In genomic region chr2:10136187-10136934, GRCh38 we compare ENCODE assay signal across 13 cellular contexts. TPM values are rescaled to one million over a fixed set of nuclear protein-coding genes. Genes with fewer than 3 reads are reported as not detected.
DNase-seq lines count a peak whose midpoint lies in the region; ATAC-seq and TF ChIP-seq lines count a peak whose summit lies in the region.
"Had no signal": no experiment of that assay in that cellular context is flagged by ENCODE, and none has a peak within 500 bp of the region (broad histone marks: within the 10 kb centered on the region; RNA-seq: fewer than 3 reads in every experiment).

No MANE protein-coding gene starts in this region.

- H3K79me2 ChIP-seq in OCI-LY7 (ENCODE audit: insufficient read depth, low read depth, low read length), result peaks cover 7% of the 10 kb centered on the region; the same call in 1 of the 2 replicates

- H3K9ac ChIP-seq in SK-N-MC (ENCODE audit: insufficient read length), result no peak overlapping the region

- no peak overlapping the region for H3K4me3 Mint-ChIP-seq in Caco-2 (ENCODE audit: unreplicated experiment)

- CTCF ChIA-PET in Caco-2 (lab: Charles Lee), result no interaction called here
- CTCF ChIA-PET in OCI-LY7 (lab: Charles Lee; ENCODE audit: unreplicated experiment), result no interaction called here

- peaks cover 13% of the 10 kb centered on the region for H3K4me1 Mint-ChIP-seq in Caco-2 (ENCODE audit: low read depth, unreplicated experiment)

- no peaks in the 10 kb centered on the region for H3K27me3 Mint-ChIP-seq in Caco-2 (ENCODE audit: insufficient read depth, unreplicated experiment)

- H3K36me3 ChIP-seq in Caco-2 (ENCODE audit: control insufficient read depth, insufficient read depth, low read length) (peaks cover 1% of the 10 kb centered on the region; the same call in 1 of the 2 replicates), SK-N-MC (ENCODE audit: insufficient read depth, low read length) (peaks cover 22% of the 10 kb centered on the region), mucosa of descending colon (ENCODE audit: low read depth) (no peaks in the 10 kb centered on the region), OCI-LY7 (ENCODE audit: insufficient read depth, low read length) (peaks cover 89% of the 10 kb centered on the region)
- H3K36me3 ChIP-seq: Peyer's patch, thyroid gland had no signal

- POLR2A ChIA-PET in Caco-2 (lab: Charles Lee), result no interaction called here
- POLR2A ChIA-PET in OCI-LY7 (lab: Charles Lee), result interaction anchor here (1.1 kb wide), 1 partner anchor 10 kb away, joined by 8 read pairs; no protein-coding TSS in a partner anchor

- no peak overlapping the region for H3K4me2 ChIP-seq in OCI-LY7 (ENCODE audit: low read length)

- H3K27ac Mint-ChIP-seq in Caco-2 (ENCODE audit: unreplicated experiment), result no peak overlapping the region

- intact Hi-C loops in Caco-2 (cut with micrococcal nuclease; ENCODE audit: unreplicated experiment) (no loop called here), mucosa of descending colon (cut with DNase I, micrococcal nuclease) (loop anchor here in 1 of 2 donors (10.0 kb wide), 1 partner anchor 278 kb away; no protein-coding TSS in a partner anchor), OCI-LY7 (cut with micrococcal nuclease; ENCODE audit: unreplicated experiment) (no loop called here)

- H3K9me2 ChIP-seq in OCI-LY7 (ENCODE audit: insufficient read depth, low read length), result no peaks in the 10 kb centered on the region

- H3K4me1 ChIP-seq in Caco-2, result peaks cover 13% of the 10 kb centered on the region
- H3K4me1 ChIP-seq in mucosa of descending colon (ENCODE audit: low read depth), result no peaks in the 10 kb centered on the region
- peaks cover 8% of the 10 kb centered on the region for H3K4me1 ChIP-seq in OCI-LY7 (ENCODE audit: insufficient read depth, low read length, poor library complexity, severe bottlenecking)
- H3K4me1 ChIP-seq: Peyer's patch had no signal

- no peak for TF ChIP-seq CTCF in Caco-2 (IDR thresholded peaks at IDR 0.05; ENCODE audit: insufficient read depth in 1 of 2, low read depth in 1 of 2, low read length in 1 of 2, severe bottlenecking in 1 of 2, unreplicated experiment in 1 of 2)
- no peak for TF ChIP-seq CTCF in GM13976 (IDR thresholded peaks at IDR 0.05; ENCODE audit: borderline replicate concordance, control extremely low read depth, extremely low read depth, insufficient read depth, missing control alignments)
- TF ChIP-seq CTCF in mucosa of descending colon (IDR thresholded peaks at IDR 0.05), result no peak
- TF ChIP-seq CTCF in OCI-LY7 (conservative IDR thresholded peaks at IDR 0.05; ENCODE audit: low read length), result no peak

- H3K9me3 Mint-ChIP-seq in Caco-2 (ENCODE audit: unreplicated experiment), result no peaks in the 10 kb centered on the region

- BruUV-seq in Caco-2 (replicated peaks; lab: Mats Ljungman, UMichigan), result no TSS peak
- BruUV-seq in OCI-LY7 (replicated peaks; lab: Mats Ljungman, UMichigan), result no TSS peak

- ATAC-seq in mucosa of descending colon (peak; percentile 6), GM19324 (IDR thresholded peaks at IDR 0.05; ENCODE audit: low FRiP score, unreplicated experiment) (no peak)

- DNase-seq in Caco-2 (peak; percentile 37 to 64), GM13976 (ENCODE audit: low spot score) (peak; percentile 7), SK-N-MC (ENCODE audit: low read depth, low spot score) (no peak), mucosa of descending colon (peak in 1 of 3 donors; percentile 11), OCI-LY7 (ENCODE audit: low spot score) (no peak), NCI-H1092 treated with DMSO at 0.1 percent for 48 hours (lab: John Stamatoyannopoulos, UW) (no peak)
- DNase-seq: activated naive CD4-positive, alpha-beta T cell treated with anti-CD3 and anti-CD28 coated beads, Interleukin-2, amount 50 U/mL, for 16 hours; effector CD8-positive, alpha-beta T cell; NCI-H524; thyroid gland had no signal

- H3K9me3 ChIP-seq in Caco-2 (no peaks in the 10 kb centered on the region), SK-N-MC (ENCODE audit: low read depth, low read length) (no peaks in the 10 kb centered on the region), mucosa of descending colon (no peaks in the 10 kb centered on the region), OCI-LY7 (ENCODE audit: low read length) (no peaks in the 10 kb centered on the region)
- H3K9me3 ChIP-seq: Peyer's patch, thyroid gland had no signal

- no peak overlapping the region for H3K4me3 ChIP-seq in Caco-2 (ENCODE audit: low read depth, low read length)
- no peak overlapping the region for H3K4me3 ChIP-seq in SK-N-MC
- no peak overlapping the region for H3K4me3 ChIP-seq in mucosa of descending colon
- H3K4me3 ChIP-seq in OCI-LY7 (ENCODE audit: low read depth, low read length, poor library complexity, severe bottlenecking), result no peak overlapping the region
- H3K4me3 ChIP-seq: Peyer's patch, thyroid gland had no signal

- H3K27me3 ChIP-seq in Caco-2 (replicated peaks; ENCODE audit: control insufficient read depth, insufficient read depth, low read length), result no peaks in the 10 kb centered on the region
- H3K27me3 ChIP-seq: Peyer's patch, thyroid gland had no signal

- H4K20me1 ChIP-seq in OCI-LY7 (ENCODE audit: insufficient read depth, low read length), result peaks cover 5% of the 10 kb centered on the region; the same call in 1 of the 2 replicates

- H3K27ac ChIP-seq in SK-N-MC (peak overlapping the region; percentile 57; the same call in 1 of the 2 replicates), OCI-LY7 (ENCODE audit: low read depth, low read length, poor library complexity, severe bottlenecking) (no peak overlapping the region)
- H3K27ac ChIP-seq: C4-2B, Peyer's patch, thyroid gland had no signal

- no peak overlapping the region for H2AFZ ChIP-seq in OCI-LY7 (ENCODE audit: low read length)

- in situ Hi-C loops in GM13976 (cut with MboI; ENCODE audit: low sequenced_read_pairs, unreplicated experiment), result loop anchor here (10.0 to 25.0 kb wide), 2 partner anchors 138 to 526 kb away; no protein-coding TSS in a partner anchor

- H3K36me3 Mint-ChIP-seq in Caco-2 (ENCODE audit: insufficient read depth, unreplicated experiment), result peaks cover 71% of the 10 kb centered on the region

RNA-seq across cellular contexts. Expression of gene RRM2, which starts 13.8 kb away (rescaled TPM):
- 160 and 169 TPM in 2 replicates for total RNA-seq in Caco-2 (2022)
- 10 to 100 TPM in 2 of 3 donors, 1 to 10 TPM in 1; 8.5 to 65.3 (median 12.5) TPM for total RNA-seq in mucosa of descending colon
- 181 and 222 TPM in 2 replicates for total RNA-seq in OCI-LY7 (2014; rRNA removed; shearing (Covaris generic))
- total RNA-seq in OCI-LY7 (2022), result 313 and 324 TPM in 2 replicates

RNA-seq across cellular contexts. Expression of gene CYS1, which starts 56.1 kb away (rescaled TPM):
- total RNA-seq in Caco-2 (2022) (0.91 and 1.4 TPM in 2 replicates), mucosa of descending colon (1 to 10 TPM in 1 of 3 donors, under 1 TPM in 2; 0.58 to 5.1 (median 0.98) TPM), OCI-LY7 (2022) (0.17 and 0.68 TPM in 2 replicates)
- total RNA-seq in OCI-LY7 (2014; rRNA removed; shearing (Covaris generic)), result not detected in 2 replicates

Comparison
In these comparisons a context has a peak if more than half of its experiments do, and no peak if none do; other contexts are left out.
1. DNase-seq: peak in Caco-2 (2 of 2) and GM13976 (single experiment); none in SK-N-MC (single experiment), OCI-LY7 (single experiment) and NCI-H1092 treated with DMSO at 0.1 percent for 48 hours (single experiment).